10 cellular contexts compared by ENCODE assay signal in the genomic region with DNA sequence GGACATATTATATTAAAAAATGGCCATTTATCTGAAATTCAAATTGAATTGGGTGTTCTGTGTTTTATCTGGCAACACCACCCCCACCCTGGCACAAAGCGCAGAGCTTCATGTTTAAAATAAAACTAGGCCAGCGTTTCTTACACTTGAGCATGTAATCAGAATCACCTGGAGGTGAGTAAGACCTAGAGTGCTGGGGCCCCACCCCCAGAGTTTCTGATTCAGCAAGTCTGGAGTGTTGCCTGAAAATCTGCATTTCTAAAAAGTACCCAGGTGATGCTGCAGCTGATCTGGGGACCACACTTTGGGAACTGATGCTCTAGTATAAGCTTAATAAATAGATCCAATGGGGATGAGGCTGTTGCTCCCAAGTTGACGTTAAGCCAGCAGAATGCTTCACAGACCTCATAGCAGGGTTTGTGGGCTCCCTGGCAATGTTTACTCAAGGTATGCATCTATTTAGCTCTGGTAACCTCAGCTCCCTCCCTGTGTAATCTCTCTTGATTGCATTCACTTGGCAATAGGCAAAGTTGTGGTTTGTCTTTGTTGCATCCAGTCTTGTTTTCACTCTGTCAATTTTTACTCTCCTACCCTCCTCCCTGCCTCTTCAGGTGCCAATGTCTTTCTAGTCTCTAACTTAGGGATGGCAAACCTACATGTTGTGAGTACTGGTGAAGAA.
A peak's percentile ranks its signal among the peaks of the same experiment; 100 is the strongest.
DNase-seq lines count a peak whose midpoint lies in the region; ATAC-seq, FAIRE-seq and TF ChIP-seq lines count a peak whose summit lies in the region.
"Had no signal": no experiment of that assay in that cellular context is flagged by ENCODE, and none has a peak within 500 bp of the region (broad histone marks: within the 10 kb centered on the region; RNA-seq: fewer than 3 reads in every experiment).

No MANE protein-coding gene starts in this region.

- H3K27me3 ChIP-seq in ovary (no peaks in the 10 kb centered on the region), right atrium auricular region (no peaks in the 10 kb centered on the region)

- DNase-seq in GM12891 (ENCODE audit: insufficient read length, low spot score): no peak
- peak; percentile 67 to 68 for DNase-seq in activated T-cell treated with anti-CD3 and anti-CD28 coated beads, Interleukin-2, amount 50 U/mL, for 48 hours
- DNase-seq in frontal cortex (ENCODE audit: low spot score in 2 of 2): no peak
- no peak for DNase-seq in NCI-H2171 treated with DMSO at 0.1 percent for 48 hours (lab: John Stamatoyannopoulos, UW)
- DNase-seq in ovary: no peak
- no peak for DNase-seq in right atrium auricular region (ENCODE audit: low spot score)
- DNase-seq: CD4-positive, alpha-beta T cell had no signal

- intact Hi-C loops in ovary (cut with DNase I): no loop called here

- no peak for TF ChIP-seq EP300 in ovary (IDR thresholded peaks at IDR 0.05)

- H3K27ac ChIP-seq in ovary (no peak overlapping the region), right atrium auricular region (no peak overlapping the region)
- H3K27ac ChIP-seq: HL-60 had no signal

- H3K4me1 ChIP-seq in ovary (ENCODE audit: insufficient read depth): no peaks in the 10 kb centered on the region
- no peaks in the 10 kb centered on the region for H3K4me1 ChIP-seq in right atrium auricular region

- H3K9me3 ChIP-seq in ovary: no peaks in the 10 kb centered on the region
- H3K9me3 ChIP-seq in right atrium auricular region: no peaks in the 10 kb centered on the region

- WGBS in ovary, 3 donors: 42 to 53% (median 50%) methylated on average over 3 of the region's 3 CpGs

- ATAC-seq in GM19468 (IDR thresholded peaks at IDR 0.05; ENCODE audit: extremely low read depth, unreplicated experiment) (peak; percentile 32), HG03108 (IDR thresholded peaks at IDR 0.05; ENCODE audit: unreplicated experiment) (peak; percentile 62)

- H3K36me3 ChIP-seq in ovary: no peaks in the 10 kb centered on the region
- no peaks in the 10 kb centered on the region for H3K36me3 ChIP-seq in right atrium auricular region

- no peak for TF ChIP-seq POLR2A in GM12891 (IDR thresholded peaks at IDR 0.05; ENCODE audit: low read depth, low read length)
- no peak for TF ChIP-seq POLR2A in ovary (IDR thresholded peaks at IDR 0.05)

- no peak for TF ChIP-seq CTCF in ovary (IDR thresholded peaks at IDR 0.05)
- TF ChIP-seq CTCF in right atrium auricular region (IDR thresholded peaks at IDR 0.05): no peak

- no peak overlapping the region for H3K4me3 ChIP-seq in ovary
- no peak overlapping the region for H3K4me3 ChIP-seq in right atrium auricular region

- FAIRE-seq in GM12891 (lab: Jason Lieb, UNC) (no peak), frontal cortex (lab: Jason Lieb, UNC) (no peak)

TF ChIP-seq in GM12891, 5 proteins besides CTCF, POLR2A, EP300 and RAD21:
- TF ChIP-seq PAX5 (IDR thresholded peaks at IDR 0.05; ENCODE audit: insufficient read depth, low read length, severe bottlenecking) (no peak), TAF1 (IDR thresholded peaks at IDR 0.05; ENCODE audit: low read depth, low read length) (no peak), POU2F2 (IDR thresholded peaks at IDR 0.05; ENCODE audit: low read depth, low read length) (0 out of 2 replicates have a peak, but pooled peaks have one; percentile 37)

Comparison
In these comparisons a context has a peak if more than half of its experiments do, and no peak if none do; other contexts are left out.
1. DNase-seq: peak in activated T-cell treated with anti-CD3 and anti-CD28 coated beads, Interleukin-2, amount 50 U/mL, for 48 hours (2 of 2); none in GM12891 (single experiment), frontal cortex (0 of 2), NCI-H2171 treated with DMSO at 0.1 percent for 48 hours (single experiment), ovary (0 of 5) and right atrium auricular region (single experiment).